Comparison of ENCODE assay signal across 8 cellular contexts in the genomic region with DNA sequence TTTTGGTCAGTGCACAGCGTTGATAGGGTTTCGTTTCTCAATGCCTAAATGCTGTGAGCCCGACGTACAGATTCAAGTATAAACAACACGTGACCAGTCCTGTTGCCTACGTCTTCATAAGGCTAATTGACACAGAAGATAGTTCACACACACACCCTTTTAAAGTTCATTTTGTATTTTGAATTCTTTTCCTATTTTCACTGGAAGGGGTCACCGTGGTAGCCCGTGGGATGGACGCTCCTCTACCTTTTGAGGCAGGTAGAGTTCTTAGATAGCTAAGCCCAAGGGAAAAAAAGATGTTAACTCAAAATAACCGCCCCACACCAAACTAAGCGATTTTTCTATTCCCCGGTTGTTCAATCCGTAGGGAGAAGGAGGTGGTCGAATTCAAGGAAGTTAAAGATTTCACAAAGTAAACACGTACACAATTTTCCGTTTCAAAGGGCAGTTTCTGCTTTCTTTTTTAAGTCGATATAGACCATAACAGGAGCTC.
DNase-seq lines count a peak whose midpoint lies in the region; ATAC-seq lines count a peak whose summit lies in the region.

No MANE protein-coding gene starts in this region.

- peak; percentile 34 for ATAC-seq in HG03342 (IDR thresholded peaks at IDR 0.05; ENCODE audit: unreplicated experiment)

- DNase-seq in DMS 273 (lab: John Stamatoyannopoulos, UW; ENCODE audit: unreplicated experiment): peak; percentile 78
- DNase-seq in GM19238 (ENCODE audit: insufficient read length, low spot score): peak; percentile 21
- peak; percentile 48 for DNase-seq in NCI-H774 (lab: John Stamatoyannopoulos, UW)
- DNase-seq in activated effector memory CD4-positive, alpha-beta T cell treated with Interleukin-2 at 50 U/mL for 16 hours: peak; percentile 13
- peak; percentile 54 for DNase-seq in germinal center (ENCODE audit: low spot score)
- DNase-seq in putamen (ENCODE audit: low spot score): peak; percentile 51
- DNase-seq in T1000 (lab: John Stamatoyannopoulos, UW): no peak
